Comparison of ENCODE assay signal across 24 cellular contexts in genomic region chr14:103258211-103258610, GRCh38.
"Had no signal": no experiment of that assay in that cellular context is flagged by ENCODE, and none has a peak within 500 bp of the region (broad histone marks: within the 10 kb centered on the region; RNA-seq: fewer than 3 reads in every experiment).

No MANE protein-coding gene starts in this region.

- FAIRE-seq: HTR-8/SVneo, K562 had no signal

- H3K9me3 Mint-ChIP-seq: IgD-negative memory B cell had no signal

- H3K4me3 Mint-ChIP-seq: IgD-negative memory B cell had no signal

- DNase-seq: Kasumi-1, MM.1S, NCI-H1105, NCI-H1417, NCI-H1436 treated with DMSO at 0.1 percent for 48 hours, NCI-H1694, NCI-H187 treated with DMSO at 0.1 percent for 48 hours, NCI-H2029 treated with DMSO at 0.1 percent for 48 hours, NCI-H2171 treated with DMSO at 0.1 percent for 48 hours, NCI-H2227 treated with DMSO at 0.1 percent for 48 hours, NCI-H446, NCI-H510A, NCI-H524 treated with DMSO at 0.1 percent for 48 hours, NCI-H774, SHP77 treated with DMSO at 0.1 percent for 48 hours, SJCRH30 had no signal

- H3K9me3 ChIP-seq: SJCRH30 had no signal

- H3K4me1 ChIP-seq: SJCRH30 had no signal

- ATAC-seq: K562, Right ventricle myocardium inferior, SK-N-SH treated with all-trans-retinoic acid at 6 μM for 48 hours had no signal

- H3K36me3 Mint-ChIP-seq: IgD-negative memory B cell had no signal

- H3K36me3 ChIP-seq: SJCRH30 had no signal

- H3K27me3 ChIP-seq: SJCRH30 had no signal

- H3K27ac Mint-ChIP-seq: IgD-negative memory B cell had no signal

- H3K4me3 ChIP-seq: K562, SJCRH30 had no signal

- H3K27ac ChIP-seq: HL-60, KMS-11, RWPE1, SJCRH30 had no signal

- H3K4me2 ChIP-seq: KMS-11 had no signal
